ENCODE assay signal across 1 cellular context in the genomic region with DNA sequence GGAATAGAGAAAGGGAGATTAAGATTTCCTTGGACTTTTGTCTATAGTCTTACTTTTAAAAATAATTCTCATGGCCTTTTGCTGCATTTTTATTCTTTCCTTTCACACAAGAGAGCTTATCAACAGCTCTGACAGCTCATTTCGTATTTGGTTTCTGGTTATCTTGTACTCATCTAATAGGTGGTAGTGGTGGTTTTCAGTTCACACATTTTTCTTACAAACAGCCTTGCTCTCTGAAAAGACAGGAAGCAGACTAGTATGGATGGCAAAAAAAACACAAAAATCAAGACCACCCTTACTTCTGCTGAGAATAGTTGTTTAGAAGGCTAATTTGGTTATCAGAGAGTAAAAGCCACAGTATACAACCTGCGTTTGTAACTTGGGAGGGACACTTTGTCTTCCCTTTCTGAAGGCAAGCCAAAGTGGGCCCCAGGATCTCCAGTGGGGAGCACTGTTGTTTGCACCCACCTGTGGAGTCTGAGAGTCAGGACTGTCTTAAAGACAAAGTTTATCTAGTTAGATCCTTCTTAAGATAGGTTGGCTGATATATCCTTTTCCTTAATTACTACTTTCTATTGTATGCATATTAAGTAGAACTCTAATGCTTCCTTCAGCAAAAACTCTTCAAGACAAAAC.
TF ChIP-seq lines count a peak whose summit lies in the region.

No MANE protein-coding gene starts in this region.

TF ChIP-seq in GM12878, 131 proteins besides CTCF, POLR2A, EP300 and RAD21 (continued from another document and continues in another):
- 0 out of 2 replicates have a peak, but pooled peaks have one; percentile 30 for TF ChIP-seq BACH1 (IDR thresholded peaks at IDR 0.05; ENCODE audit: borderline replicate concordance)
- TF ChIP-seq ZBTB11 (CRISPR knock-in tag; IDR thresholded peaks at IDR 0.05), result no peak
- TF ChIP-seq HCFC1 (IDR thresholded peaks at IDR 0.05; ENCODE audit: low read length), result no peak
- TF ChIP-seq TCF7 (IDR thresholded peaks at IDR 0.05; ENCODE audit: borderline replicate concordance), result peak; percentile 28; the same call in 1 of the 2 replicates
- peak; percentile 42; the same call in 1 of the 2 replicates for TF ChIP-seq ATF7 (IDR thresholded peaks at IDR 0.05; ENCODE audit: low read depth)
- no peak for TF ChIP-seq EED (IDR thresholded peaks at IDR 0.05; ENCODE audit: low read depth)
- TF ChIP-seq YBX1 (IDR thresholded peaks at IDR 0.05), result no peak
- TF ChIP-seq, protein P1, sequence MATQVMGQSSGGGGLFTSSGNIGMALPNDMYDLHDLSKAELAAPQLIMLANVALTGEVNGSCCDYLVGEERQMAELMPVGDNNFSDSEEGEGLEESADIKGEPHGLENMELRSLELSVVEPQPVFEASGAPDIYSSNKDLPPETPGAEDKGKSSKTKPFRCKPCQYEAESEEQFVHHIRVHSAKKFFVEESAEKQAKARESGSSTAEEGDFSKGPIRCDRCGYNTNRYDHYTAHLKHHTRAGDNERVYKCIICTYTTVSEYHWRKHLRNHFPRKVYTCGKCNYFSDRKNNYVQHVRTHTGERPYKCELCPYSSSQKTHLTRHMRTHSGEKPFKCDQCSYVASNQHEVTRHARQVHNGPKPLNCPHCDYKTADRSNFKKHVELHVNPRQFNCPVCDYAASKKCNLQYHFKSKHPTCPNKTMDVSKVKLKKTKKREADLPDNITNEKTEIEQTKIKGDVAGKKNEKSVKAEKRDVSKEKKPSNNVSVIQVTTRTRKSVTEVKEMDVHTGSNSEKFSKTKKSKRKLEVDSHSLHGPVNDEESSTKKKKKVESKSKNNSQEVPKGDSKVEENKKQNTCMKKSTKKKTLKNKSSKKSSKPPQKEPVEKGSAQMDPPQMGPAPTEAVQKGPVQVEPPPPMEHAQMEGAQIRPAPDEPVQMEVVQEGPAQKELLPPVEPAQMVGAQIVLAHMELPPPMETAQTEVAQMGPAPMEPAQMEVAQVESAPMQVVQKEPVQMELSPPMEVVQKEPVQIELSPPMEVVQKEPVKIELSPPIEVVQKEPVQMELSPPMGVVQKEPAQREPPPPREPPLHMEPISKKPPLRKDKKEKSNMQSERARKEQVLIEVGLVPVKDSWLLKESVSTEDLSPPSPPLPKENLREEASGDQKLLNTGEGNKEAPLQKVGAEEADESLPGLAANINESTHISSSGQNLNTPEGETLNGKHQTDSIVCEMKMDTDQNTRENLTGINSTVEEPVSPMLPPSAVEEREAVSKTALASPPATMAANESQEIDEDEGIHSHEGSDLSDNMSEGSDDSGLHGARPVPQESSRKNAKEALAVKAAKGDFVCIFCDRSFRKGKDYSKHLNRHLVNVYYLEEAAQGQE (IDR thresholded peaks at IDR 0.05; ENCODE audit: low read depth, low read length), result no peak
- TF ChIP-seq, protein P2, sequence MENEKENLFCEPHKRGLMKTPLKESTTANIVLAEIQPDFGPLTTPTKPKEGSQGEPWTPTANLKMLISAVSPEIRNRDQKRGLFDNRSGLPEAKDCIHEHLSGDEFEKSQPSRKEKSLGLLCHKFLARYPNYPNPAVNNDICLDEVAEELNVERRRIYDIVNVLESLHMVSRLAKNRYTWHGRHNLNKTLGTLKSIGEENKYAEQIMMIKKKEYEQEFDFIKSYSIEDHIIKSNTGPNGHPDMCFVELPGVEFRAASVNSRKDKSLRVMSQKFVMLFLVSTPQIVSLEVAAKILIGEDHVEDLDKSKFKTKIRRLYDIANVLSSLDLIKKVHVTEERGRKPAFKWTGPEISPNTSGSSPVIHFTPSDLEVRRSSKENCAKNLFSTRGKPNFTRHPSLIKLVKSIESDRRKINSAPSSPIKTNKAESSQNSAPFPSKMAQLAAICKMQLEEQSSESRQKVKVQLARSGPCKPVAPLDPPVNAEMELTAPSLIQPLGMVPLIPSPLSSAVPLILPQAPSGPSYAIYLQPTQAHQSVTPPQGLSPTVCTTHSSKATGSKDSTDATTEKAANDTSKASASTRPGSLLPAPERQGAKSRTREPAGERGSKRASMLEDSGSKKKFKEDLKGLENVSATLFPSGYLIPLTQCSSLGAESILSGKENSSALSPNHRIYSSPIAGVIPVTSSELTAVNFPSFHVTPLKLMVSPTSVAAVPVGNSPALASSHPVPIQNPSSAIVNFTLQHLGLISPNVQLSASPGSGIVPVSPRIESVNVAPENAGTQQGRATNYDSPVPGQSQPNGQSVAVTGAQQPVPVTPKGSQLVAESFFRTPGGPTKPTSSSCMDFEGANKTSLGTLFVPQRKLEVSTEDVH (IDR thresholded peaks at IDR 0.05; ENCODE audit: low read depth, partially characterized antibody), result no peak
- TF ChIP-seq CBFB (IDR thresholded peaks at IDR 0.05; ENCODE audit: low read depth), result no peak
- TF ChIP-seq POLR2AphosphoS2 (IDR thresholded peaks at IDR 0.05; ENCODE audit: low read depth, low read length), result no peak
- TF ChIP-seq SUZ12 (IDR thresholded peaks at IDR 0.05; ENCODE audit: unreplicated experiment), result no peak
- peak; percentile 48 for TF ChIP-seq MEF2B (IDR thresholded peaks at IDR 0.05; ENCODE audit: partially characterized antibody, poor library complexity, severe bottlenecking)
- TF ChIP-seq MLLT1 (IDR thresholded peaks at IDR 0.05), result peak; percentile 75
- TF ChIP-seq RUNX3 (IDR thresholded peaks at IDR 0.05; ENCODE audit: low read length), result peak; percentile 70
- TF ChIP-seq STAT1 (conservative IDR thresholded peaks at IDR 0.05), result no peak
- 0 out of 2 replicates have a peak, but pooled peaks have one; percentile 10 for TF ChIP-seq PAX8 (IDR thresholded peaks at IDR 0.05)
- no peak for TF ChIP-seq RCOR1 (conservative IDR thresholded peaks at IDR 0.05; ENCODE audit: low read depth, low read length)
- TF ChIP-seq ZSCAN29 (IDR thresholded peaks at IDR 0.05), result no peak
- TF ChIP-seq, protein P3, sequence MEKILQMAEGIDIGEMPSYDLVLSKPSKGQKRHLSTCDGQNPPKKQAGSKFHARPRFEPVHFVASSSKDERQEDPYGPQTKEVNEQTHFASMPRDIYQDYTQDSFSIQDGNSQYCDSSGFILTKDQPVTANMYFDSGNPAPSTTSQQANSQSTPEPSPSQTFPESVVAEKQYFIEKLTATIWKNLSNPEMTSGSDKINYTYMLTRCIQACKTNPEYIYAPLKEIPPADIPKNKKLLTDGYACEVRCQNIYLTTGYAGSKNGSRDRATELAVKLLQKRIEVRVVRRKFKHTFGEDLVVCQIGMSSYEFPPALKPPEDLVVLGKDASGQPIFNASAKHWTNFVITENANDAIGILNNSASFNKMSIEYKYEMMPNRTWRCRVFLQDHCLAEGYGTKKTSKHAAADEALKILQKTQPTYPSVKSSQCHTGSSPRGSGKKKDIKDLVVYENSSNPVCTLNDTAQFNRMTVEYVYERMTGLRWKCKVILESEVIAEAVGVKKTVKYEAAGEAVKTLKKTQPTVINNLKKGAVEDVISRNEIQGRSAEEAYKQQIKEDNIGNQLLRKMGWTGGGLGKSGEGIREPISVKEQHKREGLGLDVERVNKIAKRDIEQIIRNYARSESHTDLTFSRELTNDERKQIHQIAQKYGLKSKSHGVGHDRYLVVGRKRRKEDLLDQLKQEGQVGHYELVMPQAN (conservative IDR thresholded peaks at IDR 0.05), result peak; percentile 38; the same call in 1 of the 2 replicates
- no peak for TF ChIP-seq ASH2L (IDR thresholded peaks at IDR 0.05; ENCODE audit: borderline replicate concordance, low read depth)
- peak; percentile 53; the same call in 1 of the 2 replicates for TF ChIP-seq SMARCA5 (IDR thresholded peaks at IDR 0.05)
- TF ChIP-seq ETV6 (conservative IDR thresholded peaks at IDR 0.05 in 1 of 2, IDR thresholded peaks at IDR 0.05 in 1 of 2; ENCODE audit: borderline replicate concordance in 1 of 2, low read depth in 1 of 2), result no peak
- peak; percentile 73; the same call in 1 of the 2 replicates for TF ChIP-seq RELB (IDR thresholded peaks at IDR 0.05; ENCODE audit: low read depth)
- TF ChIP-seq CBX5 (IDR thresholded peaks at IDR 0.05; ENCODE audit: low read depth), result no peak
- peak; percentile 73 for TF ChIP-seq IKZF1 (conservative IDR thresholded peaks at IDR 0.05)
- TF ChIP-seq IRF4 (IDR thresholded peaks at IDR 0.05; ENCODE audit: low read depth, low read length), result no peak
- no peak for TF ChIP-seq FOXK2 (IDR thresholded peaks at IDR 0.05)
- no peak for TF ChIP-seq ZNF207 (IDR thresholded peaks at IDR 0.05; ENCODE audit: borderline replicate concordance)
- no peak for TF ChIP-seq ZNF274 (IDR thresholded peaks at IDR 0.05; ENCODE audit: insufficient read depth, insufficient read length)
- TF ChIP-seq FOXM1 (IDR thresholded peaks at IDR 0.05; ENCODE audit: low read depth, low read length), result no peak
- TF ChIP-seq ZNF217 (IDR thresholded peaks at IDR 0.05), result peak; percentile 69
- TF ChIP-seq ZNF24 (IDR thresholded peaks at IDR 0.05), result peak; percentile 62; the same call in 1 of the 2 replicates
- TF ChIP-seq BHLHE40 (IDR thresholded peaks at IDR 0.05; ENCODE audit: borderline replicate concordance in 1 of 2, low read depth in 2 of 2, low read length in 1 of 2), result no peak; a peak in 1 of 4 replicates
- TF ChIP-seq SP1 (IDR thresholded peaks at IDR 0.05; ENCODE audit: low read depth, low read length), result no peak
- TF ChIP-seq SRF (IDR thresholded peaks at IDR 0.05; ENCODE audit: low read depth in 2 of 2, low read length in 2 of 2), result no peak
- TF ChIP-seq TARDBP (IDR thresholded peaks at IDR 0.05; ENCODE audit: borderline replicate concordance), result no peak
- no peak for TF ChIP-seq IRF5 (IDR thresholded peaks at IDR 0.05; ENCODE audit: borderline replicate concordance)
- TF ChIP-seq, protein P4, sequence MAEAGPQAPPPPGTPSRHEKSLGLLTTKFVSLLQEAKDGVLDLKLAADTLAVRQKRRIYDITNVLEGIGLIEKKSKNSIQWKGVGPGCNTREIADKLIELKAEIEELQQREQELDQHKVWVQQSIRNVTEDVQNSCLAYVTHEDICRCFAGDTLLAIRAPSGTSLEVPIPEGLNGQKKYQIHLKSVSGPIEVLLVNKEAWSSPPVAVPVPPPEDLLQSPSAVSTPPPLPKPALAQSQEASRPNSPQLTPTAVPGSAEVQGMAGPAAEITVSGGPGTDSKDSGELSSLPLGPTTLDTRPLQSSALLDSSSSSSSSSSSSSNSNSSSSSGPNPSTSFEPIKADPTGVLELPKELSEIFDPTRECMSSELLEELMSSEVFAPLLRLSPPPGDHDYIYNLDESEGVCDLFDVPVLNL (IDR thresholded peaks at IDR 0.05; ENCODE audit: low read depth, low read length), result no peak
- TF ChIP-seq JUND (IDR thresholded peaks at IDR 0.05; ENCODE audit: low read depth, low read length), result no peak
- no peak for TF ChIP-seq NR2C2 (IDR thresholded peaks at IDR 0.05; ENCODE audit: borderline replicate concordance, control insufficient read depth, insufficient read length, low read depth)
- TF ChIP-seq NBN (IDR thresholded peaks at IDR 0.05), result peak; percentile 79
